In the genomic region with DNA sequence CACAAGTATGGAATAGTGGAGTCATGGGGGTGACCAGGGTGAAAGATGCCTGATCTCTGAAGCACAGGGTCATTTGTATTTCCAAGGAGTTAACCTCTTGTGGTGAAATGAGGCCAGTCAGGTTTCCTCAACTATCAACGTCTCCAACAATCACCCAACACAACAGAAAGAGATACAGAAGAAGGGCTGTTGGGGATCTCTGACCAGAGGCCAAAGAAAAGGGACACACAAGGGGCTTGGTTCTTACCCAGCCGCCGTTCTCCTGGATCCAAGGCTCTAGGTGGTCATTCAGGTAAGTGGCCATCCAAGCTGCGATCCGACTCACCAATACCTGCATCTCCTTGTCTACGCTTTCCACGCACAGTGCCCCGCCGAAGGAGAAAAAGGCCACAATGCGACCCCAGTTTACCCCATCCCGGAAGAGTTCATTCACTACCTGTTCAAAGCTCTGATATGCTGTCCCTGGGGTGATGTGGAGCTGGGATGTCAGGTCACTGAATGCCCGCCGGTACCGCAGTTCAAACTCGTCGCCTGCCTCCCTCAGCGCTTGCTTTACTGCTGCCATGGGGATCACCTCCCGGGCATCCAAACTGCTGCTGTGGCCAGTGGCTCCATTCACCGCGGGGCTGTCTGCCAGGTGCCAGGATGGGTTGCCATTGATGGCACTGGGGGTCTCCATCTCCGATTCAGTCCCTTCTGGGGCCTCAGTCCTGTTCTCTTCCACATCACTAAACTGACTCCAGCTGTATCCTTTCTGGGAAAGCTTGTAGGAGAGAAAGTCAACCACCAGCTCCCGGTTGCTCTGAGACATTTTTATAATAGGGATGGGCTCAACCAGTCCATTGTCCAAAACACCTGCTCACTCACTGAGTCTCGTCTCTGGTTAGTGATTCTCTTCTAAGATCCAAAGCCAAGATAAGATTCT, we compare ENCODE assay signal across 1 cellular context.
TF ChIP-seq lines count a peak whose summit lies in the region.

No MANE protein-coding gene starts in this region.

TF ChIP-seq in HepG2, 621 proteins besides CTCF, POLR2A, EP300 and RAD21 (continued from another document):
- TF ChIP-seq, protein P1, sequence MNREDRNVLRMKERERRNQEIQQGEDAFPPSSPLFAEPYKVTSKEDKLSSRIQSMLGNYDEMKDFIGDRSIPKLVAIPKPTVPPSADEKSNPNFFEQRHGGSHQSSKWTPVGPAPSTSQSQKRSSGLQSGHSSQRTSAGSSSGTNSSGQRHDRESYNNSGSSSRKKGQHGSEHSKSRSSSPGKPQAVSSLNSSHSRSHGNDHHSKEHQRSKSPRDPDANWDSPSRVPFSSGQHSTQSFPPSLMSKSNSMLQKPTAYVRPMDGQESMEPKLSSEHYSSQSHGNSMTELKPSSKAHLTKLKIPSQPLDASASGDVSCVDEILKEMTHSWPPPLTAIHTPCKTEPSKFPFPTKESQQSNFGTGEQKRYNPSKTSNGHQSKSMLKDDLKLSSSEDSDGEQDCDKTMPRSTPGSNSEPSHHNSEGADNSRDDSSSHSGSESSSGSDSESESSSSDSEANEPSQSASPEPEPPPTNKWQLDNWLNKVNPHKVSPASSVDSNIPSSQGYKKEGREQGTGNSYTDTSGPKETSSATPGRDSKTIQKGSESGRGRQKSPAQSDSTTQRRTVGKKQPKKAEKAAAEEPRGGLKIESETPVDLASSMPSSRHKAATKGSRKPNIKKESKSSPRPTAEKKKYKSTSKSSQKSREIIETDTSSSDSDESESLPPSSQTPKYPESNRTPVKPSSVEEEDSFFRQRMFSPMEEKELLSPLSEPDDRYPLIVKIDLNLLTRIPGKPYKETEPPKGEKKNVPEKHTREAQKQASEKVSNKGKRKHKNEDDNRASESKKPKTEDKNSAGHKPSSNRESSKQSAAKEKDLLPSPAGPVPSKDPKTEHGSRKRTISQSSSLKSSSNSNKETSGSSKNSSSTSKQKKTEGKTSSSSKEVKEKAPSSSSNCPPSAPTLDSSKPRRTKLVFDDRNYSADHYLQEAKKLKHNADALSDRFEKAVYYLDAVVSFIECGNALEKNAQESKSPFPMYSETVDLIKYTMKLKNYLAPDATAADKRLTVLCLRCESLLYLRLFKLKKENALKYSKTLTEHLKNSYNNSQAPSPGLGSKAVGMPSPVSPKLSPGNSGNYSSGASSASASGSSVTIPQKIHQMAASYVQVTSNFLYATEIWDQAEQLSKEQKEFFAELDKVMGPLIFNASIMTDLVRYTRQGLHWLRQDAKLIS (CRISPR knock-in tag; IDR thresholded peaks at IDR 0.05) = peak; percentile 91; the same call in 1 of the 2 replicates
- no peak for TF ChIP-seq RELA (CRISPR knock-in tag; IDR thresholded peaks at IDR 0.05)
- TF ChIP-seq SRSF1 (optimal IDR thresholded peaks at IDR 0.05; ENCODE audit: low read depth, low read length) = peak; percentile 70
- TF ChIP-seq RFXANK (CRISPR knock-in tag; IDR thresholded peaks at IDR 0.05) = no peak
- no peak for TF ChIP-seq ZNF614 (CRISPR knock-in tag; IDR thresholded peaks at IDR 0.05; ENCODE audit: borderline replicate concordance)
- TF ChIP-seq SATB2 (CRISPR knock-in tag; IDR thresholded peaks at IDR 0.05) = 0 out of 2 replicates have a peak, but pooled peaks have one; percentile 25
- TF ChIP-seq EEA1 (CRISPR knock-in tag; IDR thresholded peaks at IDR 0.05; ENCODE audit: borderline replicate concordance) = peak; percentile 86; the same call in 1 of the 2 replicates
- no peak for TF ChIP-seq ZNF383 (CRISPR knock-in tag; IDR thresholded peaks at IDR 0.05; ENCODE audit: borderline replicate concordance)
- no peak; the same call in 1 of the 2 replicates for TF ChIP-seq ZC3H4 (CRISPR knock-in tag; IDR thresholded peaks at IDR 0.05; ENCODE audit: borderline replicate concordance)
- TF ChIP-seq, protein P2, sequence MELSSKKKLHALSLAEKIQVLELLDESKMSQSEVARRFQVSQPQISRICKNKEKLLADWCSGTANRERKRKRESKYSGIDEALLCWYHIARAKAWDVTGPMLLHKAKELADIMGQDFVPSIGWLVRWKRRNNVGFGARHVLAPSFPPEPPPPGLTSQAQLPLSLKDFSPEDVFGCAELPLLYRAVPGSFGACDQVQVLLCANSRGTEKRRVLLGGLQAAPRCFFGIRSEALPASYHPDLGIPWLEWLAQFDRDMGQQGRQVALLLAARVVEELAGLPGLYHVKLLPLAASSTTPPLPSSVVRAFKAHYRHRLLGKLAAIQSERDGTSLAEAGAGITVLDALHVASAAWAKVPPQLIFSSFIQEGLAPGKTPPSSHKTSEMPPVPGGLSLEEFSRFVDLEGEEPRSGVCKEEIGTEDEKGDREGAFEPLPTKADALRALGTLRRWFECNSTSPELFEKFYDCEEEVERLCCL (CRISPR knock-in tag; IDR thresholded peaks at IDR 0.05; ENCODE audit: borderline replicate concordance) = no peak
- no peak for TF ChIP-seq ATF1 (CRISPR knock-in tag; IDR thresholded peaks at IDR 0.05)
- TF ChIP-seq, protein P3, sequence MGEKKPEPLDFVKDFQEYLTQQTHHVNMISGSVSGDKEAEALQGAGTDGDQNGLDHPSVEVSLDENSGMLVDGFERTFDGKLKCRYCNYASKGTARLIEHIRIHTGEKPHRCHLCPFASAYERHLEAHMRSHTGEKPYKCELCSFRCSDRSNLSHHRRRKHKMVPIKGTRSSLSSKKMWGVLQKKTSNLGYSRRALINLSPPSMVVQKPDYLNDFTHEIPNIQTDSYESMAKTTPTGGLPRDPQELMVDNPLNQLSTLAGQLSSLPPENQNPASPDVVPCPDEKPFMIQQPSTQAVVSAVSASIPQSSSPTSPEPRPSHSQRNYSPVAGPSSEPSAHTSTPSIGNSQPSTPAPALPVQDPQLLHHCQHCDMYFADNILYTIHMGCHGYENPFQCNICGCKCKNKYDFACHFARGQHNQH (CRISPR knock-in tag; IDR thresholded peaks at IDR 0.05) = no peak
- TF ChIP-seq, protein P4, sequence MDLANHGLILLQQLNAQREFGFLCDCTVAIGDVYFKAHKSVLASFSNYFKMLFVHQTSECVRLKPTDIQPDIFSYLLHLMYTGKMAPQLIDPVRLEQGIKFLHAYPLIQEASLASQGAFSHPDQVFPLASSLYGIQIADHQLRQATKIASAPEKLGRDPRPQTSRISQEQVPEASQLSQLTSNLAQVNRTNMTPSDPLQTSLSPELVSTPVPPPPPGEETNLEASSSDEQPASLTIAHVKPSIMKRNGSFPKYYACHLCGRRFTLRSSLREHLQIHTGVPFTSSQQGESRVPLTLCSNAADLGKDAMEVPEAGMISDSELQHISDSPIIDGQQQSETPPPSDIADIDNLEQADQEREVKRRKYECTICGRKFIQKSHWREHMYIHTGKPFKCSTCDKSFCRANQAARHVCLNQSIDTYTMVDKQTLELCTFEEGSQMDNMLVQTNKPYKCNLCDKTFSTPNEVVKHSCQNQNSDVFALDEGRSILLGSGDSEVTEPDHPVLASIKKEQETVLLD (CRISPR knock-in tag; IDR thresholded peaks at IDR 0.05; ENCODE audit: low read depth) = 0 out of 2 replicates have a peak, but pooled peaks have one; percentile 41
- no peak for TF ChIP-seq MED1 (CRISPR knock-in tag; IDR thresholded peaks at IDR 0.05)
- peak; percentile 60 for TF ChIP-seq ISL2 (CRISPR knock-in tag; IDR thresholded peaks at IDR 0.05)
- TF ChIP-seq FOXP1 (IDR thresholded peaks at IDR 0.05) = no peak
- no peak for TF ChIP-seq FOXP1 (CRISPR knock-in tag; IDR thresholded peaks at IDR 0.05)
- 0 out of 2 replicates have a peak, but pooled peaks have one; percentile 38 for TF ChIP-seq NRL (CRISPR knock-in tag; IDR thresholded peaks at IDR 0.05; ENCODE audit: borderline replicate concordance)
- TF ChIP-seq ZBTB20 (CRISPR knock-in tag; IDR thresholded peaks at IDR 0.05; ENCODE audit: borderline replicate concordance, low read depth) = no peak
- no peak for TF ChIP-seq CBX5 (CRISPR knock-in tag; IDR thresholded peaks at IDR 0.05; ENCODE audit: borderline replicate concordance)
- TF ChIP-seq NFIC (IDR thresholded peaks at IDR 0.05; ENCODE audit: low read length) = 0 out of 2 replicates have a peak, but pooled peaks have one; percentile 12
- no peak for TF ChIP-seq SRSF9 (IDR thresholded peaks at IDR 0.05; ENCODE audit: borderline replicate concordance, insufficient read depth, low read depth, low read length, poor library complexity, severe bottlenecking)
- TF ChIP-seq SSRP1 (CRISPR knock-in tag; IDR thresholded peaks at IDR 0.05) = no peak; the same call in 1 of the 2 replicates
- TF ChIP-seq RXRA (CRISPR knock-in tag; IDR thresholded peaks at IDR 0.05) = peak; percentile 50; the same call in 1 of the 2 replicates
- 0 out of 2 replicates have a peak, but pooled peaks have one; percentile 25 for TF ChIP-seq PAX8 (CRISPR knock-in tag; IDR thresholded peaks at IDR 0.05; ENCODE audit: borderline replicate concordance)
- TF ChIP-seq, protein P5, sequence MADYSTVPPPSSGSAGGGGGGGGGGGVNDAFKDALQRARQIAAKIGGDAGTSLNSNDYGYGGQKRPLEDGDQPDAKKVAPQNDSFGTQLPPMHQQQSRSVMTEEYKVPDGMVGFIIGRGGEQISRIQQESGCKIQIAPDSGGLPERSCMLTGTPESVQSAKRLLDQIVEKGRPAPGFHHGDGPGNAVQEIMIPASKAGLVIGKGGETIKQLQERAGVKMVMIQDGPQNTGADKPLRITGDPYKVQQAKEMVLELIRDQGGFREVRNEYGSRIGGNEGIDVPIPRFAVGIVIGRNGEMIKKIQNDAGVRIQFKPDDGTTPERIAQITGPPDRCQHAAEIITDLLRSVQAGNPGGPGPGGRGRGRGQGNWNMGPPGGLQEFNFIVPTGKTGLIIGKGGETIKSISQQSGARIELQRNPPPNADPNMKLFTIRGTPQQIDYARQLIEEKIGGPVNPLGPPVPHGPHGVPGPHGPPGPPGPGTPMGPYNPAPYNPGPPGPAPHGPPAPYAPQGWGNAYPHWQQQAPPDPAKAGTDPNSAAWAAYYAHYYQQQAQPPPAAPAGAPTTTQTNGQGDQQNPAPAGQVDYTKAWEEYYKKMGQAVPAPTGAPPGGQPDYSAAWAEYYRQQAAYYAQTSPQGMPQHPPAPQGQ (CRISPR knock-in tag; IDR thresholded peaks at IDR 0.05; ENCODE audit: borderline replicate concordance) = no peak
